In genomic region chr11:75143420-75143731, GRCh38 we compare ENCODE assay signal across 10 cellular contexts. TPM values are rescaled to one million over a fixed set of nuclear protein-coding genes. Genes with fewer than 3 reads are reported as not detected.
A peak's percentile ranks its signal among the peaks of the same experiment; 100 is the strongest.
DNase-seq lines count a peak whose midpoint lies in the region; ATAC-seq, FAIRE-seq and TF ChIP-seq lines count a peak whose summit lies in the region.
"Had no signal": no experiment of that assay in that cellular context is flagged by ENCODE, and none has a peak within 500 bp of the region (broad histone marks: within the 10 kb centered on the region; RNA-seq: fewer than 3 reads in every experiment).

No MANE protein-coding gene starts in this region.

- FAIRE-seq in GM12878 (lab: Jason Lieb, UNC): no peak

- no peak for DNase-seq in CD8-positive, alpha-beta memory T cell
- DNase-seq in GM12878 (ENCODE audit: low read depth, low spot score): no peak
- no peak for DNase-seq in neuronal stem cell (ENCODE audit: low spot score)
- no peak for DNase-seq in cortex of kidney (lab: John Stamatoyannopoulos, UW)
- DNase-seq in NCI-H2227 (lab: John Stamatoyannopoulos, UW; ENCODE audit: unreplicated experiment): no peak

- H3K9me3 Mint-ChIP-seq in CD8-positive, alpha-beta memory T cell: no peaks in the 10 kb centered on the region
- H3K9me3 Mint-ChIP-seq: neural crest cell, WTC11 had no signal

- peak overlapping the region; percentile 57 to 95 (median 78) for H3K27ac Mint-ChIP-seq in CD8-positive, alpha-beta memory T cell
- H3K27ac Mint-ChIP-seq: WTC11 had no signal

- no peak overlapping the region for H3K18ac ChIP-seq in neuronal stem cell (ENCODE audit: low read length)

- H3K36me3 ChIP-seq in CD8-positive, alpha-beta memory T cell (ENCODE audit: insufficient read depth, low read length): no peaks in the 10 kb centered on the region
- no peaks in the 10 kb centered on the region for H3K36me3 ChIP-seq in KMS-11 (ENCODE audit: insufficient read depth)
- H3K36me3 ChIP-seq in GM12878 (ENCODE audit: control insufficient read depth in 2 of 2, insufficient read depth in 2 of 2, low read length in 1 of 2): no peaks in the 10 kb centered on the region
- no peaks in the 10 kb centered on the region for H3K36me3 ChIP-seq in neuronal stem cell (replicated peaks in 1 of 2; ENCODE audit: control insufficient read depth in 2 of 2, insufficient read depth in 2 of 2, low read length in 2 of 2)

- no peaks in the 10 kb centered on the region for H3K9me3 ChIP-seq in CD8-positive, alpha-beta memory T cell (ENCODE audit: low read length)
- H3K9me3 ChIP-seq in GM12878 (replicated peaks; ENCODE audit: control insufficient read depth, insufficient read depth, low read length) (no peaks in the 10 kb centered on the region), neuronal stem cell (replicated peaks in 1 of 2; ENCODE audit: control insufficient read depth in 2 of 2, insufficient read depth in 1 of 2, low read depth in 1 of 2, low read length in 2 of 2) (no peaks in the 10 kb centered on the region)

- H2BK5ac ChIP-seq in neuronal stem cell (ENCODE audit: low read length): no peak overlapping the region

- H2BK12ac ChIP-seq in neuronal stem cell (ENCODE audit: low read length): no peak overlapping the region

- H4K20me1 ChIP-seq in KMS-11 (ENCODE audit: insufficient read depth) (no peaks in the 10 kb centered on the region), GM12878 (ENCODE audit: control insufficient read depth, insufficient read depth) (no peaks in the 10 kb centered on the region)

- H3K9ac ChIP-seq in KMS-11 (no peak overlapping the region), GM12878 (ENCODE audit: control insufficient read depth, insufficient read depth, low read length) (no peak overlapping the region), neuronal stem cell (ENCODE audit: low read depth, low read length, poor library complexity) (no peak overlapping the region)

- TF ChIP-seq CTCF in KMS-11 (conservative IDR thresholded peaks at IDR 0.05; ENCODE audit: low read depth, low read length) (no peak), GM12878 (IDR thresholded peaks at IDR 0.05 in 2 of 3, conservative IDR thresholded peaks at IDR 0.05 in 1 of 3; ENCODE audit: control insufficient read depth in 2 of 3, extremely low read depth in 1 of 3, insufficient read depth in 1 of 3, low read depth in 3 of 3, low read length in 3 of 3) (no peak)

- H3K23ac ChIP-seq in neuronal stem cell (ENCODE audit: low read depth, low read length, poor library complexity): no peak overlapping the region

- H2BK15ac ChIP-seq in neuronal stem cell (ENCODE audit: low read length): no peak overlapping the region

- H3K4me3 ChIP-seq in CD8-positive, alpha-beta memory T cell (ENCODE audit: low read length): peak overlapping the region; percentile 16
- no peak overlapping the region for H3K4me3 ChIP-seq in KMS-11 (IDR thresholded peaks at IDR 0.05; ENCODE audit: insufficient read depth, low read depth, low read length)
- H3K4me3 ChIP-seq in GM12878: no peak overlapping the region
- no peak overlapping the region for H3K4me3 ChIP-seq in neuronal stem cell (ENCODE audit: low read length in 2 of 2)

- H3K4ac ChIP-seq in neuronal stem cell (ENCODE audit: low read length): no peak overlapping the region

- in situ Hi-C loops in GM12878 (cut with MboI): no loop called here

- no peak overlapping the region for H4K8ac ChIP-seq in neuronal stem cell (ENCODE audit: low read depth, low read length)

- CTCF ChIA-PET in CD8-positive, alpha-beta memory T cell (lab: Charles Lee): interaction anchor here (0.8 to 18.8 kb wide), 11 partner anchors 9 to 214 kb away, joined by 3 to 419 read pairs (median 6); partner anchors contain the start of gene TPBGL
- CTCF ChIA-PET in GM12878 (lab: Yijun Ruan, JAX): interaction anchor here (0.7 to 11.5 kb wide), 19 partner anchors 38 to 613 kb away, joined by 3 to 232 read pairs (median 4); partner anchors contain the start of genes OR2AT4 and TPBGL

- no peak for TF ChIP-seq RAD21 in GM12878 (IDR thresholded peaks at IDR 0.05; ENCODE audit: insufficient read depth, low read depth, low read length)

- ATAC-seq in GM12878 (no peak), GM21515 (IDR thresholded peaks at IDR 0.05; ENCODE audit: unreplicated experiment) (no peak)

- no peak overlapping the region for H2BK120ac ChIP-seq in neuronal stem cell (ENCODE audit: low read depth, low read length)

- H3K36me3 Mint-ChIP-seq in CD8-positive, alpha-beta memory T cell: no peaks in the 10 kb centered on the region
- H3K36me3 Mint-ChIP-seq: WTC11 had no signal

- H2AFZ ChIP-seq in KMS-11 (ENCODE audit: low read depth) (peak overlapping the region; percentile 22; the same call in 1 of the 2 replicates), GM12878 (ENCODE audit: control insufficient read depth, low read depth, low read length) (peak overlapping the region; percentile 46), neuronal stem cell (ENCODE audit: low read length) (peak overlapping the region; percentile 78)

- no TSS peak for BruUV-seq in GM12878 (replicated peaks; lab: Mats Ljungman, UMichigan)

- no peak for TF ChIP-seq POLR2A in GM12878 (IDR thresholded peaks at IDR 0.05; ENCODE audit: low read depth, low read length)

- H3K27me3 ChIP-seq in CD8-positive, alpha-beta memory T cell (ENCODE audit: insufficient read depth, low read length, poor library complexity, severe bottlenecking): no peaks in the 10 kb centered on the region
- H3K27me3 ChIP-seq in KMS-11 (ENCODE audit: insufficient read depth, low read depth) (no peaks in the 10 kb centered on the region), GM12878 (replicated peaks in 1 of 2; ENCODE audit: control insufficient read depth in 2 of 2, insufficient read depth in 2 of 2, low read length in 1 of 2) (no peaks in the 10 kb centered on the region), neuronal stem cell (ENCODE audit: control insufficient read depth in 3 of 3, insufficient read depth in 3 of 3, low read depth in 1 of 3, low read length in 3 of 3) (no peaks in the 10 kb centered on the region)

- RAD21 ChIA-PET in GM12878 (lab: Charles Lee; ENCODE audit: unreplicated experiment): interaction anchor here (1.3 to 10.0 kb wide), 3 partner anchors 40 to 105 kb away, joined by 3 to 132 read pairs (median 4); no protein-coding TSS in a partner anchor

- no peak for TF ChIP-seq EP300 in GM12878 (IDR thresholded peaks at IDR 0.05; ENCODE audit: borderline replicate concordance in 1 of 2, control insufficient read depth in 1 of 2, low read depth in 2 of 2, low read length in 2 of 2)

- no peak overlapping the region for H4K91ac ChIP-seq in neuronal stem cell (ENCODE audit: low read depth, low read length, poor library complexity)

- SMC1A ChIA-PET in GM12878 (lab: Charles Lee; ENCODE audit: uncharacterized antibody, unreplicated experiment): interaction anchor here (1.1 to 12.0 kb wide), 5 partner anchors 61 to 213 kb away, joined by 3 to 111 read pairs (median 3); no protein-coding TSS in a partner anchor

- no peaks in the 10 kb centered on the region for H3K79me1 ChIP-seq in neuronal stem cell (ENCODE audit: low read depth, low read length)

- H3K4me2 ChIP-seq in KMS-11: no peak overlapping the region
- no peak overlapping the region for H3K4me2 ChIP-seq in GM12878 (ENCODE audit: control insufficient read depth, insufficient read depth)
- H3K4me2 ChIP-seq in neuronal stem cell (ENCODE audit: insufficient read depth, low read length, poor library complexity, severe bottlenecking): no peak overlapping the region

- peak overlapping the region; percentile 10 for H3K27ac ChIP-seq in CD8-positive, alpha-beta memory T cell (ENCODE audit: low read depth, low read length)
- H3K27ac ChIP-seq in KMS-11 (no peak overlapping the region), GM12878 (ENCODE audit: control insufficient read depth, insufficient read depth) (no peak overlapping the region), neuronal stem cell (replicated peaks; ENCODE audit: low read length) (no peak overlapping the region)

- peaks cover 39 to 42% (median 40%) of the 10 kb centered on the region in 3 donors for H3K4me1 Mint-ChIP-seq in CD8-positive, alpha-beta memory T cell

- WGBS in GM12878 (ENCODE audit: insufficient coverage, insufficient replicate concordance, low lambda C conversion rate, missing lambda C conversion rate): 27% methylated on average over 6 of the region's 6 CpGs
- no CpG with 5 or more reads among the region's 6 CpGs for WGBS in neuronal stem cell (ENCODE audit: extremely low coverage in 2 of 2, insufficient read length in 2 of 2, insufficient replicate concordance in 1 of 2), 2 donors

- POLR2A ChIA-PET in CD8-positive, alpha-beta memory T cell (lab: Charles Lee): interaction anchor here (1.3 kb wide), 1 partner anchor 105 kb away, joined by 3 read pairs; no protein-coding TSS in a partner anchor
- POLR2A ChIA-PET in GM12878 (lab: Charles Lee): no interaction called here

- H3K27me3 Mint-ChIP-seq in CD8-positive, alpha-beta memory T cell: no peaks in the 10 kb centered on the region

- no peaks in the 10 kb centered on the region for H3K79me2 ChIP-seq in KMS-11 (ENCODE audit: insufficient read depth, low read depth)
- no peaks in the 10 kb centered on the region for H3K79me2 ChIP-seq in GM12878 (ENCODE audit: control insufficient read depth, insufficient read depth, low read length)

- intact Hi-C loops in GM12878 (cut with micrococcal nuclease; ENCODE audit: unreplicated experiment): loop anchor here (1.0 kb wide), 1 partner anchor 105 kb away; no protein-coding TSS in a partner anchor

- no peak overlapping the region for H3K14ac ChIP-seq in neuronal stem cell (ENCODE audit: low read length)

- no peak overlapping the region for H2AK5ac ChIP-seq in neuronal stem cell (ENCODE audit: low read depth, low read length)

- H3K4me1 ChIP-seq in CD8-positive, alpha-beta memory T cell (ENCODE audit: insufficient read depth, low read length): peaks cover 37% of the 10 kb centered on the region
- no peaks in the 10 kb centered on the region for H3K4me1 ChIP-seq in KMS-11 (ENCODE audit: low read depth, poor library complexity, severe bottlenecking)
- peaks cover 24% of the 10 kb centered on the region for H3K4me1 ChIP-seq in GM12878 (ENCODE audit: control insufficient read depth, insufficient read depth, low read length)
- H3K4me1 ChIP-seq in neuronal stem cell (ENCODE audit: control insufficient read depth in 2 of 2, insufficient read depth in 1 of 2, low read depth in 1 of 2, low read length in 2 of 2): no peaks in the 10 kb centered on the region

- H3K4me3 Mint-ChIP-seq in CD8-positive, alpha-beta memory T cell: peak overlapping the region in 6 of 7 donors; percentile 21 to 78 (median 71)
- H3K4me3 Mint-ChIP-seq: neural crest cell, WTC11 had no signal

RNA-seq across cellular contexts. Expression of gene SLCO2B1, which starts 7.5 kb away (rescaled TPM):
- total RNA-seq in CD8-positive, alpha-beta memory T cell: 1 to 10 TPM in 1 of 2 experiments, under 1 TPM in 1; 0.98 to 1.3 TPM
- polyA plus RNA-seq in CD8-positive, alpha-beta memory T cell: not detected
- total RNA-seq in GM12878 (2013; cell fraction: nucleolus; rRNA removed): 0.56 and 1.9 TPM in 2 replicates
- total RNA-seq in GM12878 (2014; rRNA removed): 0.33 and 1.2 TPM in 2 replicates
- 1.0 and 1.1 TPM in 2 replicates for total RNA-seq in GM12878 (2014; rRNA removed; fragmentation: Illumina TruSeq; extraction: Trizol)
- total RNA-seq in GM12878 (2021): 1.1 and 1.8 TPM in 2 replicates
- polyA plus RNA-seq in GM12878 (2011; ENCODE audit: low read depth): 0.08 TPM
- polyA plus RNA-seq in GM12878 (2011; rRNA removed): 3.5 and 4.4 TPM in 2 replicates
- 3.3 and 4.3 TPM in 2 replicates for polyA plus RNA-seq in GM12878 (2011; cell fraction: cytosol; rRNA removed)
- polyA plus RNA-seq in GM12878 (2011; cell fraction: nucleus; rRNA removed): 8.8 and 10.4 TPM in 2 replicates
- polyA plus RNA-seq in GM12878 (2012): 0.56 and 0.95 TPM in 2 replicates
- polyA plus RNA-seq in GM12878 (2014; fragmentation: Illumina TruSeq; extraction: Trizol): 0.65 and 0.81 TPM in 2 replicates
- under 1 TPM in 1 of 2 experiments, not detected in 1; 0.05 TPM for polyA plus RNA-seq in GM12878 (2014; fragmentation: Nextera tagmentation; extraction: Ambion mirVana)
- polyA plus RNA-seq in GM12878 (2014; rRNA removed): 0.48 and 0.65 TPM in 2 replicates
- polyA plus RNA-seq in GM12878 (2016; fragmentation: Nextera tagmentation; extraction: Ambion mirVana): under 1 TPM in 1 of 2 experiments, not detected in 1; 0.27 TPM
- polyA minus RNA-seq in GM12878 (2011; rRNA and poly(A)+ RNA removed): 5.4 and 13.8 TPM in 2 replicates
- polyA minus RNA-seq in GM12878 (2011; cell fraction: cytosol; rRNA and poly(A)+ RNA removed): 3.2 and 3.7 TPM in 2 replicates
- 9.3 and 9.4 TPM in 2 replicates for polyA minus RNA-seq in GM12878 (2011; cell fraction: nucleus; rRNA and poly(A)+ RNA removed)
- not detected for polyA plus RNA-seq in neuronal stem cell (2013, experiment 1 of 2)
- polyA plus RNA-seq in neuronal stem cell (2013, experiment 2 of 2): not detected
- total RNA-seq: neural crest cell had no signal

RNA-seq across cellular contexts. Expression of gene OR2AT4, which starts 46.7 kb away (rescaled TPM):
- not detected for total RNA-seq in CD8-positive, alpha-beta memory T cell
- polyA plus RNA-seq in CD8-positive, alpha-beta memory T cell: not detected
- not detected in 2 replicates for total RNA-seq in GM12878 (2013; cell fraction: nucleolus; rRNA removed)
- not detected in 2 replicates for total RNA-seq in GM12878 (2014; rRNA removed)
- not detected in 2 replicates for total RNA-seq in GM12878 (2014; rRNA removed; fragmentation: Illumina TruSeq; extraction: Trizol)
- not detected in 2 replicates for total RNA-seq in GM12878 (2021)
- polyA plus RNA-seq in GM12878 (2011; ENCODE audit: low read depth): not detected
- polyA plus RNA-seq in GM12878 (2011; rRNA removed): 0.01 TPM in 1 of 2 replicates, not detected in the other
- not detected in 2 replicates for polyA plus RNA-seq in GM12878 (2011; cell fraction: cytosol; rRNA removed)
- polyA plus RNA-seq in GM12878 (2011; cell fraction: nucleus; rRNA removed): not detected in 2 replicates
- polyA plus RNA-seq in GM12878 (2012): not detected in 2 replicates
- not detected in 2 replicates for polyA plus RNA-seq in GM12878 (2014; fragmentation: Illumina TruSeq; extraction: Trizol)
- not detected for polyA plus RNA-seq in GM12878 (2014; fragmentation: Nextera tagmentation; extraction: Ambion mirVana)
- not detected in 2 replicates for polyA plus RNA-seq in GM12878 (2014; rRNA removed)
- polyA plus RNA-seq in GM12878 (2016; fragmentation: Nextera tagmentation; extraction: Ambion mirVana): not detected
- not detected in 2 replicates for polyA minus RNA-seq in GM12878 (2011; rRNA and poly(A)+ RNA removed)
- not detected in 2 replicates for polyA minus RNA-seq in GM12878 (2011; cell fraction: cytosol; rRNA and poly(A)+ RNA removed)
- polyA minus RNA-seq in GM12878 (2011; cell fraction: nucleus; rRNA and poly(A)+ RNA removed): not detected in 2 replicates
- polyA plus RNA-seq in neuronal stem cell (2013, experiment 1 of 2): not detected
- polyA plus RNA-seq in neuronal stem cell (2013, experiment 2 of 2): not detected
- total RNA-seq: epithelial cell of proximal tubule, neural crest cell, WTC11 had no signal

Comparison
In these comparisons a context has a peak if more than half of its experiments do, and no peak if none do; other contexts are left out.
1. H2AFZ ChIP-seq: peak in every context shown above with its lines; median percentile 78 in neuronal stem cell; 46 in GM12878; 22 in KMS-11.